1 cellular context compared by ENCODE assay signal in the genomic region with DNA sequence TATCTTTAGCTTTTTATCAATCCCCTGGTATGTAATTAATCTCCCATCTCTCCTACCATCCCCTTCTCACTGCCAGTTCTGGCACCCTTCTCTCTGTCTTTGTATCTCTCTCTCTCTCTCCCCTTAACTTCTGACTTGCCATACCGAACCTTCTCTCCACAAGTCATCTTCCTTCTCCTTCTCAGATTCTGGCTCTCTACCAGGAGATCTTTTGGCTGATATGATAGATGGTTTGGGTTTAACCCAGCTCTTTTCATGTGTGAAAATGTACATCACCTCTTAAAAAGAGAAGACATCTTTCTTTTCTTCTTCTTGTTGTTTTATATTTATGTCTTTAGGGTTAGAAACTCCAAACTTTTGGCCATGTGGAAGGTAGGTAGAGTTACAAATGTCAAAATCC.
TF ChIP-seq lines count a peak whose summit lies in the region.

No MANE protein-coding gene starts in this region.

TF ChIP-seq in HCT116, 20 proteins besides CTCF, POLR2A, EP300 and RAD21 (continued from another document):
- TF ChIP-seq ZBTB33 (IDR thresholded peaks at IDR 0.05; ENCODE audit: extremely low read depth, insufficient replicate concordance, low read length) (no peak), SP1 (IDR thresholded peaks at IDR 0.05; ENCODE audit: low read depth) (no peak), JUND (IDR thresholded peaks at IDR 0.05) (no peak), TCF7L2 (IDR thresholded peaks at IDR 0.05; ENCODE audit: borderline replicate concordance, extremely low read depth, insufficient read depth, insufficient read length) (no peak)
TF ChIP-seq in HCT116: peak in this region for 0.
